Comparison of ENCODE assay signal across 1 cellular context in genomic region chr7:143913945-143914615, GRCh38.
TF ChIP-seq lines count a peak whose summit lies in the region.

No MANE protein-coding gene starts in this region.

TF ChIP-seq in HepG2, 621 proteins besides CTCF, POLR2A, EP300 and RAD21:
- peak; percentile 35; the same call in 1 of the 2 replicates for TF ChIP-seq MIXL1 (CRISPR knock-in tag; IDR thresholded peaks at IDR 0.05)
- TF ChIP-seq ASH2L (IDR thresholded peaks at IDR 0.05; ENCODE audit: insufficient read length, low read depth, low read length): peak; percentile 36
- TF ChIP-seq HNF1A (IDR thresholded peaks at IDR 0.05; ENCODE audit: low read depth): peak; percentile 70
- TF ChIP-seq HNF1A (CRISPR knock-in tag; IDR thresholded peaks at IDR 0.05; ENCODE audit: borderline replicate concordance): peak; percentile 65; the same call in 1 of the 2 replicates
- no peak for TF ChIP-seq CBX2 (IDR thresholded peaks at IDR 0.05; ENCODE audit: low read depth, low read length)
- no peak for TF ChIP-seq CBX2 (CRISPR knock-in tag; IDR thresholded peaks at IDR 0.05; ENCODE audit: low read depth)
- no peak for TF ChIP-seq SOX13 (IDR thresholded peaks at IDR 0.05)
- TF ChIP-seq SOX13 (CRISPR knock-in tag; conservative IDR thresholded peaks at IDR 0.05 in 1 of 2, IDR thresholded peaks at IDR 0.05 in 1 of 2): 0 out of 4 replicates have a peak, but pooled peaks of 1 of the 2 experiments have one; percentile 11
- TF ChIP-seq PAXIP1 (CRISPR knock-in tag; conservative IDR thresholded peaks at IDR 0.05): peak; percentile 62
- peak; percentile 16; the same call in 1 of the 2 replicates for TF ChIP-seq ZNF652 (CRISPR knock-in tag; IDR thresholded peaks at IDR 0.05; ENCODE audit: borderline replicate concordance, low read depth)
- no peak for TF ChIP-seq ETS1 (CRISPR knock-in tag; IDR thresholded peaks at IDR 0.05)
- 0 out of 2 replicates have a peak, but pooled peaks have one; percentile 14 for TF ChIP-seq ARID3A (IDR thresholded peaks at IDR 0.05; ENCODE audit: low read depth, low read length)
- TF ChIP-seq ZNF282 (IDR thresholded peaks at IDR 0.05; ENCODE audit: partially characterized antibody): no peak
- no peak for TF ChIP-seq RBFOX2 (IDR thresholded peaks at IDR 0.05; ENCODE audit: low read depth, low read length)
- peak; percentile 35; the same call in 1 of the 2 replicates for TF ChIP-seq ZNF121 (CRISPR knock-in tag; IDR thresholded peaks at IDR 0.05)
- peak; percentile 9; the same call in 1 of the 2 replicates for TF ChIP-seq SAP130 (CRISPR knock-in tag; IDR thresholded peaks at IDR 0.05; ENCODE audit: low read depth)
TF ChIP-seq in HepG2: peak in this region for 9.
